In the genomic region with DNA sequence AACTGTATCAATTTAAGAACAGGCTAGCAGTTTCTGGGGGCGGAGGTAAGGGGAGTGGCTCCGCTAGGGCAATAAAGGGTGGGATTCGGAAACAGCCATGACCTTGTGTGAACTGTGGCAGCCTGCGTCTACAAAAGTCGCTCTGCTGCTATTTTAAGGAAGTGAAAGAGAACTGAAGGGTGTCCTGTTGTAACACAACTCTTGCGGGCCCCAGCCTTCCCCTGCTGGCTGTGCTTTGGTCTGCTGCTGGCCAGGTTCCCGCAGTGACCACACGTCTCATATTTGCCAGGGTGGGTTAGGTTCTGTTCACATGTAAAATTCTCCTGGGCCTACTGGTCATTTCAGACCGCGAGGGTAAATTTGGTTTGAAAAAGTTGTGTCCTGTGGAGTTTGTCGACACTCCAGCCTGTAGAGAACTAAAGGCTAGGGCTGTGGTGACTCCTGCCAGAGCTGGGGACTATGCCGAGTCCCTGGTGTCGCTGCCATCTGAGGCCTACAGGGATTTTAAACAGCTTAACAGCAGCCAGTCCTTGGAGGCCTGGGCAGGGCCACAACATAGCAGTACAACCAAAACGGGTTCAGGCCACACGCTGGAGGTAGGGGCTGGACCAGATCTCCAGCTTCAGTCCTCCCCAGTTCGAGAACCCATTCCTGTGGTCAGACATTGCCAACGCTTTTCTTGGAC, we compare ENCODE assay signal across 8 cellular contexts. TPM values are rescaled to one million over a fixed set of nuclear protein-coding genes. Genes with fewer than 3 reads are reported as not detected.
DNase-seq lines count a peak whose midpoint lies in the region; ATAC-seq, FAIRE-seq and TF ChIP-seq lines count a peak whose summit lies in the region.

No MANE protein-coding gene starts in this region.

- no peak for DNase-seq in A549 (ENCODE audit: low read depth in 1 of 2, low spot score in 1 of 2)
- peak; percentile 61 for DNase-seq in GM18507 (ENCODE audit: extremely low spot score, insufficient read length, low read depth)
- peak; percentile 71 to 90 (median 83) for DNase-seq in Peyer's patch
- DNase-seq in memory B cell (ENCODE audit: low spot score in 2 of 2), result peak; percentile 74 to 79
- peak; percentile 91 to 94 for DNase-seq in tibial artery
- DNase-seq in ecto neural progenitor cell (ENCODE audit: low spot score), result no peak

- H3K4me3 ChIP-seq in A549, result peak overlapping the region; percentile 76
- peak overlapping the region; percentile 62 to 86 (median 76) for H3K4me3 ChIP-seq in Peyer's patch
- H3K4me3 ChIP-seq in duodenal mucosa (ENCODE audit: low read depth in 1 of 2, low read length in 2 of 2), result peak overlapping the region; percentile 85 to 96
- peak overlapping the region; percentile 69 to 72 for H3K4me3 ChIP-seq in tibial artery

- no peaks in the 10 kb centered on the region for H3K27me3 Mint-ChIP-seq in memory B cell

- TF ChIP-seq POLR2A in A549 (IDR thresholded peaks at IDR 0.05; ENCODE audit: low read length) (no peak), Peyer's patch (IDR thresholded peaks at IDR 0.05) (no peak)

- TF ChIP-seq RAD21 in A549 (conservative IDR thresholded peaks at IDR 0.05 in 1 of 2, IDR thresholded peaks at IDR 0.05 in 1 of 2), result no peak

- WGBS in A549 (ENCODE audit: missing lambda C conversion rate), result 71% methylated on average over 16 of the region's 17 CpGs

- CTCF ChIA-PET in A549 (lab: Yijun Ruan, JAX), result interaction anchor here (0.7 to 6.1 kb wide), 29 partner anchors 9 to 479 kb away, joined by 3 to 76 read pairs (median 5); a partner anchor contains a TSS

- H3K9me3 ChIP-seq in A549, result no peaks in the 10 kb centered on the region
- no peaks in the 10 kb centered on the region for H3K9me3 ChIP-seq in Peyer's patch
- H3K9me3 ChIP-seq in duodenal mucosa (ENCODE audit: control insufficient read depth in 1 of 2, low read length in 2 of 2), result no peaks in the 10 kb centered on the region
- no peaks in the 10 kb centered on the region for H3K9me3 ChIP-seq in tibial artery

- intact Hi-C loops in tibial artery (cut with DNase I; ENCODE audit: low total_unique reads), result loop anchor here (5.0 kb wide), 1 partner anchor 155 kb away; no protein-coding TSS in a partner anchor

- no peak overlapping the region for H3K27ac Mint-ChIP-seq in memory B cell

- no peaks in the 10 kb centered on the region for H3K36me3 Mint-ChIP-seq in memory B cell

- no peak for TF ChIP-seq CTCF in A549 (IDR thresholded peaks at IDR 0.05)
- no peak for TF ChIP-seq CTCF in Peyer's patch (IDR thresholded peaks at IDR 0.05)
- no peak for TF ChIP-seq CTCF in tibial artery (IDR thresholded peaks at IDR 0.05)

- H3K4me1 ChIP-seq in A549 (0 out of 3 replicates have a peak, but pooled peaks cover 6% of the 10 kb centered on the region), Peyer's patch (peaks cover 0 to 32% (median 16%) of the 10 kb centered on the region in 4 donors), duodenal mucosa (ENCODE audit: control insufficient read depth in 1 of 2, insufficient read depth in 2 of 2, low read length in 2 of 2) (peaks cover 39 to 44% of the 10 kb centered on the region in 2 donors), tibial artery (peaks cover 0 to 27% (median 23%) of the 10 kb centered on the region in 4 donors)

- no peak for TF ChIP-seq EP300 in A549 (IDR thresholded peaks at IDR 0.05)

- H3K9me3 Mint-ChIP-seq in memory B cell, result no peaks in the 10 kb centered on the region

- H3K27me3 ChIP-seq in Peyer's patch, result no peaks in the 10 kb centered on the region
- no peaks in the 10 kb centered on the region for H3K27me3 ChIP-seq in duodenal mucosa (ENCODE audit: control insufficient read depth in 1 of 2, insufficient read depth in 2 of 2, low read length in 2 of 2)
- H3K27me3 ChIP-seq in tibial artery, result no peaks in the 10 kb centered on the region

- ATAC-seq in A549, result peak; percentile 39 to 52
- peak; percentile 61 for ATAC-seq in HG02884 (IDR thresholded peaks at IDR 0.05; ENCODE audit: unreplicated experiment)
- peak; percentile 74 for ATAC-seq in memory B cell (ENCODE audit: low read depth)

- H3K4me2 ChIP-seq in A549, result peak overlapping the region; percentile 89

- H3K27ac ChIP-seq in A549, result peak overlapping the region; percentile 75 to 92
- peak overlapping the region; percentile 90 to 95 (median 92) for H3K27ac ChIP-seq in Peyer's patch
- peak overlapping the region; percentile 82 for H3K27ac ChIP-seq in duodenal mucosa (ENCODE audit: low read depth, low read length)
- H3K27ac ChIP-seq in tibial artery, result peak overlapping the region; percentile 84 to 87

- FAIRE-seq in A549 (lab: Jason Lieb, UNC) (no peak), GM18507 (lab: Jason Lieb, UNC) (peak; percentile 99)

- POLR2A ChIA-PET in A549 (lab: Yijun Ruan, JAX), result no interaction called here

- H3K36me3 ChIP-seq in Peyer's patch (no peaks in the 10 kb centered on the region), duodenal mucosa (ENCODE audit: control insufficient read depth in 1 of 2, insufficient read depth in 2 of 2, low read length in 2 of 2) (peaks cover 0 to 2% of the 10 kb centered on the region in 2 donors), tibial artery (no peaks in the 10 kb centered on the region)

- peak overlapping the region; percentile 80 for H3K4me3 Mint-ChIP-seq in memory B cell

- H3K4me1 Mint-ChIP-seq in memory B cell, result peaks cover 50% of the 10 kb centered on the region

- peak overlapping the region; percentile 61 to 77 for H3K9ac ChIP-seq in duodenal mucosa (ENCODE audit: low read depth in 1 of 2, low read length in 2 of 2)

TF ChIP-seq in A549, 52 proteins besides CTCF, POLR2A, EP300 and RAD21:
- TF ChIP-seq SMC3 (IDR thresholded peaks at IDR 0.05), result no peak

RNA-seq across cellular contexts. Expression of a gene that starts 1.1 kb away (rescaled TPM):
- polyA plus RNA-seq in A549 (2011; rRNA removed) (32.5 and 58.4 TPM in 2 replicates), A549 (2017; fragmentation: RNase III; extraction: RNeasy Plus Mini Kit Qiagen cat#74134 plus additional on column Dnase treatment) (12.1 to 16.2 TPM (median 13.4 TPM) in 3 replicates)
- 12.3 and 14.3 TPM in 2 replicates for polyA plus RNA-seq in A549 (2012; cell fraction: cytosol; rRNA removed)
- polyA plus RNA-seq in A549 (2012; cell fraction: nucleus; rRNA removed), result 30.6 and 40.6 TPM in 2 replicates
- 55.9 and 77.1 TPM in 2 replicates for polyA minus RNA-seq in A549 (2011; rRNA and poly(A)+ RNA removed)
- total RNA-seq in Peyer's patch, result 100 to 1,000 TPM in 3 of 4 donors, 10 to 100 TPM in 1; 74.6 to 245 (median 148) TPM

RNA-seq across cellular contexts. Expression of a gene that starts 27.4 kb away (rescaled TPM):
- 0.05 TPM in 1 of 2 replicates, not detected in the other for polyA plus RNA-seq in A549 (2011; rRNA removed)
- polyA plus RNA-seq in A549 (2012; cell fraction: cytosol; rRNA removed), result 0.01 TPM in 1 of 2 replicates, not detected in the other
- polyA plus RNA-seq in A549 (2012; cell fraction: nucleus; rRNA removed), result not detected in 2 replicates
- polyA plus RNA-seq in A549 (2017; fragmentation: RNase III; extraction: RNeasy Plus Mini Kit Qiagen cat#74134 plus additional on column Dnase treatment), result not detected in 3 replicates
- 0.17 TPM in 1 of 2 replicates, not detected in the other for polyA minus RNA-seq in A549 (2011; rRNA and poly(A)+ RNA removed)
- 1 to 10 TPM; 2.3 to 8.4 (median 3.2) TPM for total RNA-seq in Peyer's patch

Comparison
In these comparisons a context has a peak if more than half of its experiments do, and no peak if none do; other contexts are left out.
1. DNase-seq: peak in GM18507 (single experiment), Peyer's patch (3 of 3), memory B cell (2 of 2) and tibial artery (2 of 2); none in A549 (0 of 2) and ecto neural progenitor cell (single experiment).
2. Peak in every context shown above with its lines, with median percentiles within 50 percentile points of each other: ATAC-seq, H3K27ac ChIP-seq and H3K4me3 ChIP-seq.